In the genomic region with DNA sequence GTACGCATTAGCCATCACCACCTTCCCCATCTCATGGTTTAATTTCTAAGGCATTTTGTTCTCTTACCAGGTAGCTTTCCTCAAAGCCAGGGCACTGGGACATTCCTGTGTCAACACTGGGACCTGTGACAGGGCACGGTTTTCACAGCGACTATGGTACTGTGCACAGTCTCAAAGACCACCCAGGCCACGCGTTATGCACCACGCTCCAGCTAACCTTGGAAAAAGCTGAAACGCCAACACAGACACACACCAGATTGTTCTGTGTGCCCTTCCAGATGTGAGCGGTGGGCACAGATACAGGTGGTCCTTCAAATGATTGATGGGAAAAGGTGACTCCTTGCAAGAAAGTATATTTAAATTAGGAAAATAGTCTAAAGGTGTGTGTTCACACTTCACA, we compare ENCODE assay signal across 25 cellular contexts.
"Had no signal": no experiment of that assay in that cellular context is flagged by ENCODE, and none has a peak within 500 bp of the region (broad histone marks: within the 10 kb centered on the region; RNA-seq: fewer than 3 reads in every experiment).

No MANE protein-coding gene starts in this region.

- H3K27me3 Mint-ChIP-seq: natural killer cell treated with Interleukin-12 subunit alpha and Interleukin-12 subunit beta and Interleukin-15 and Interleukin-18, amount 100 ng/mL, for 72 hours; stimulated activated naive CD8-positive, alpha-beta T cell treated with anti-CD3 and anti-CD28 coated beads, Interleukin-15, Interleukin-2, amounts not matched to agents 100 ng/mL and 50 ng/mL, for 24 hours had no signal

- H3K4me3 Mint-ChIP-seq: activated naive CD4-positive, alpha-beta T cell treated with anti-CD3 and anti-CD28 coated beads for 36 hours; activated naive CD8-positive, alpha-beta T cell treated with anti-CD3 and anti-CD28 coated beads for 36 hours; activated T-cell treated with anti-CD3 and anti-CD28 coated beads, Interleukin-2, amount 50 U/mL, for 72 hours; endodermal cell; natural killer cell treated with Interleukin-12 subunit alpha and Interleukin-12 subunit beta and Interleukin-15 and Interleukin-18, amount 100 ng/mL, for 72 hours; stimulated activated naive CD8-positive, alpha-beta T cell treated with anti-CD3 and anti-CD28 coated beads, Interleukin-15, Interleukin-2, amounts not matched to agents 100 ng/mL and 50 ng/mL, for 24 hours; type B pancreatic cell had no signal

- DNase-seq: activated CD4-positive, alpha-beta T cell treated with anti-CD3 and anti-CD28 coated beads for 4 hours; activated CD4-positive, alpha-beta T cell treated with anti-CD3 and anti-CD28 coated beads, Interleukin-2, amount 50 U/mL, for 4 hours; activated CD4-positive, CD25-positive, alpha-beta regulatory T cell; activated naive CD4-positive, alpha-beta T cell treated with anti-CD3 and anti-CD28 coated beads for 36 hours; activated naive CD8-positive, alpha-beta T cell treated with anti-CD3 and anti-CD28 coated beads for 36 hours; activated T-cell treated with anti-CD3 and anti-CD28 coated beads for 4 hours; activated T-cell treated with anti-CD3 and anti-CD28 coated beads, Interleukin-2, amount 50 U/mL, for 72 hours; aorta; body of pancreas; endodermal cell; kidney glomerular epithelial cell; left lung; lower lobe of right lung; mesenchymal stem cell; ovary; stimulated activated CD4-positive, alpha-beta T cell treated with anti-CD3 and anti-CD28 coated beads, Interleukin-2, amount 100 ng/mL, for 48 hours had no signal

- H3K9me3 ChIP-seq: adrenal gland, body of pancreas, left lung, lower lobe of right lung, ovary, right lobe of liver, vagina had no signal

- H3K27me3 ChIP-seq: adrenal gland, body of pancreas, cardiac muscle cell, left lung, ovary, right lobe of liver, vagina had no signal

- ATAC-seq: activated T-cell treated with anti-CD3 and anti-CD28 coated beads, Interleukin-2, amount 50 U/mL, for 72 hours; body of pancreas; esophagus mucosa; left lung; lower lobe of right lung; natural killer cell treated with Interleukin-12 subunit alpha and Interleukin-12 subunit beta and Interleukin-15 and Interleukin-18, amount 100 ng/mL, for 72 hours; right lobe of liver had no signal

- H3K4me3 ChIP-seq: adrenal gland, body of pancreas, cardiac muscle cell, left lung, lower lobe of right lung, ovary, right lobe of liver, vagina had no signal

- H3K4me1 Mint-ChIP-seq: activated naive CD8-positive, alpha-beta T cell treated with anti-CD3 and anti-CD28 coated beads for 36 hours; endodermal cell had no signal

- H3K36me3 Mint-ChIP-seq: activated naive CD8-positive, alpha-beta T cell treated with anti-CD3 and anti-CD28 coated beads for 36 hours; natural killer cell treated with Interleukin-12 subunit alpha and Interleukin-12 subunit beta and Interleukin-15 and Interleukin-18, amount 100 ng/mL, for 72 hours; type B pancreatic cell had no signal

- H3K27ac ChIP-seq: adrenal gland, body of pancreas, cardiac muscle cell, left lung, lower lobe of right lung, ovary, right lobe of liver, vagina had no signal

- H3K4me1 ChIP-seq: adrenal gland, body of pancreas, left lung, lower lobe of right lung, right lobe of liver, vagina had no signal

- H3K9me3 Mint-ChIP-seq: activated naive CD4-positive, alpha-beta T cell treated with anti-CD3 and anti-CD28 coated beads for 36 hours; activated naive CD8-positive, alpha-beta T cell treated with anti-CD3 and anti-CD28 coated beads for 36 hours; activated T-cell treated with anti-CD3 and anti-CD28 coated beads, Interleukin-2, amount 50 U/mL, for 72 hours; endodermal cell; natural killer cell treated with Interleukin-12 subunit alpha and Interleukin-12 subunit beta and Interleukin-15 and Interleukin-18, amount 100 ng/mL, for 72 hours; stimulated activated naive CD8-positive, alpha-beta T cell treated with anti-CD3 and anti-CD28 coated beads, Interleukin-15, Interleukin-2, amounts not matched to agents 100 ng/mL and 50 ng/mL, for 24 hours had no signal

- H3K27ac Mint-ChIP-seq: activated naive CD4-positive, alpha-beta T cell treated with anti-CD3 and anti-CD28 coated beads for 36 hours; activated naive CD8-positive, alpha-beta T cell treated with anti-CD3 and anti-CD28 coated beads for 36 hours; activated T-cell treated with anti-CD3 and anti-CD28 coated beads, Interleukin-2, amount 50 U/mL, for 72 hours; endodermal cell; natural killer cell treated with Interleukin-12 subunit alpha and Interleukin-12 subunit beta and Interleukin-15 and Interleukin-18, amount 100 ng/mL, for 72 hours; progenitor cell of endocrine pancreas; stimulated activated naive CD8-positive, alpha-beta T cell treated with anti-CD3 and anti-CD28 coated beads, Interleukin-15, Interleukin-2, amounts not matched to agents 100 ng/mL and 50 ng/mL, for 24 hours; type B pancreatic cell had no signal

- H3K36me3 ChIP-seq: adrenal gland, cardiac muscle cell, left lung, lower lobe of right lung, ovary, right lobe of liver, vagina had no signal
